Comparison of ENCODE assay signal across 27 cellular contexts in genomic region chr12:31523306-31523705, GRCh38.
"Had no signal": no experiment of that assay in that cellular context is flagged by ENCODE, and none has a peak within 500 bp of the region (broad histone marks: within the 10 kb centered on the region; RNA-seq: fewer than 3 reads in every experiment).

No MANE protein-coding gene starts in this region.

- H3K27ac Mint-ChIP-seq: activated CD8-positive, alpha-beta T cell treated with anti-CD3 and anti-CD28 coated beads, Interleukin-2, amount 10 ng/mL, durations not matched to agents 7 days and 5 days; activated naive CD4-positive, alpha-beta T cell treated with anti-CD3 and anti-CD28 coated beads, Interleukin-2, amount 50 U/mL, for 24 hours; T-helper 1 cell treated with Interleukin-12 subunit alpha and Interleukin-12 subunit beta and Interleukin-4 antibody, amounts not matched to agents 30 μg/mL and 1 μg/mL, for 36 hours had no signal

- H3K9me3 ChIP-seq: MG63 had no signal

- H3K4me3 ChIP-seq: MG63, SK-N-MC had no signal

- H3K27me3 Mint-ChIP-seq: brain had no signal

- H3K4me1 Mint-ChIP-seq: activated naive CD4-positive, alpha-beta T cell treated with anti-CD3 and anti-CD28 coated beads, Interleukin-2, amount 50 U/mL, for 24 hours; central memory CD8-positive, alpha-beta T cell had no signal

- DNase-seq: activated CD4-positive, alpha-beta T cell treated with anti-CD3 and anti-CD28 coated beads for 48 hours; activated CD4-positive, alpha-beta T cell treated with anti-CD3 and anti-CD28 coated beads, Interleukin-2, amount 50 U/mL, for 4 hours; activated CD8-positive, alpha-beta memory T cell treated with anti-CD3 and anti-CD28 coated beads, Interleukin-2, amount 50 U/mL, for 48 hours; activated CD8-positive, alpha-beta T cell treated with anti-CD3 and anti-CD28 coated beads, Interleukin-2, amount 10 ng/mL, durations not matched to agents 7 days and 5 days; activated effector memory CD4-positive, alpha-beta T cell treated with Interleukin-2 at 50 U/mL for 16 hours; activated naive CD4-positive, alpha-beta T cell; activated T-cell treated with anti-CD3 and anti-CD28 coated beads, Interleukin-2, amount 50 U/mL, for 1 hour; aorta; MG63; MV-4-11; NCI-H1092 treated with DMSO at 0.1 percent for 48 hours; NCI-H1417 treated with DMSO at 0.1 percent for 48 hours; NCI-H1694; NCI-H2029; NCI-H2107; NCI-H2171 treated with DMSO at 0.1 percent for 48 hours; NCI-H226; NCI-H510A; NCI-H526 treated with DMSO at 0.1 percent for 48 hours; SW 1271 had no signal

- H3K9me3 Mint-ChIP-seq: activated naive CD4-positive, alpha-beta T cell treated with anti-CD3 and anti-CD28 coated beads, Interleukin-2, amount 50 U/mL, for 24 hours; central memory CD8-positive, alpha-beta T cell; T-helper 1 cell treated with Interleukin-12 subunit alpha and Interleukin-12 subunit beta and Interleukin-4 antibody, amounts not matched to agents 30 μg/mL and 1 μg/mL, for 36 hours had no signal

- H3K36me3 ChIP-seq: MG63 had no signal

- ATAC-seq: activated CD4-positive, CD25-positive, alpha-beta regulatory T cell treated with anti-CD3 and anti-CD28 coated beads, Interleukin-2, amount 50 U/mL, for 24 hours; activated CD8-positive, alpha-beta T cell treated with anti-CD3 and anti-CD28 coated beads, Interleukin-2, amount 10 ng/mL, durations not matched to agents 7 days and 5 days; Right ventricle myocardium inferior had no signal

- H3K4me3 Mint-ChIP-seq: activated CD8-positive, alpha-beta T cell treated with anti-CD3 and anti-CD28 coated beads, Interleukin-2, amount 10 ng/mL, durations not matched to agents 7 days and 5 days; activated naive CD4-positive, alpha-beta T cell treated with anti-CD3 and anti-CD28 coated beads, Interleukin-2, amount 50 U/mL, for 24 hours; brain; central memory CD8-positive, alpha-beta T cell; T-helper 1 cell treated with Interleukin-12 subunit alpha and Interleukin-12 subunit beta and Interleukin-4 antibody, amounts not matched to agents 30 μg/mL and 1 μg/mL, for 36 hours had no signal

- H3K36me3 Mint-ChIP-seq: activated naive CD4-positive, alpha-beta T cell treated with anti-CD3 and anti-CD28 coated beads, Interleukin-2, amount 50 U/mL, for 24 hours had no signal

- H3K27me3 ChIP-seq: MG63 had no signal

- H3K27ac ChIP-seq: SK-N-MC had no signal
